Comparison of ENCODE assay signal across 27 cellular contexts in the genomic region with DNA sequence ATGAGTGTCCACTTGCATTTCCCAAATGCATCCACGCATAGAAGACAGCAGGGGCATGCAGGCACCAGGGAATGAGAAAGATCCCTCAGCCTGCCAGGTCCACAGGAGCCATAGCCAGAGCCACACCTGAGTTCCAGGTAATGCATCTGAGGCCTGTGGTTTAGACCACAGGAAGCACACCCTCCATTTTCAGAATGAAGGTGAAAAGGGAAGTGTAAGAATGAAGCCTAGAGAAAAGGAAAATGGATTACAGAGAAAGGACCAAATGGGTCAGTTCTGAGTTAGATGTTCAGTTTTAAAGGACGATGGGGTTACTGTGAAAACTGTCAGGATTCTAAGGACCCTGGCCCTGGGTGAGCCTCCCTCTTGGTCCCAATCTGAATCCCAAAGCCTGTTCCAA.
"Had no signal": no experiment of that assay in that cellular context is flagged by ENCODE, and none has a peak within 500 bp of the region (broad histone marks: within the 10 kb centered on the region; RNA-seq: fewer than 3 reads in every experiment).

No MANE protein-coding gene starts in this region.

- DNase-seq: activated B cell treated with CpG ODN at 0.5 μM for 24 hours; activated CD8-positive, alpha-beta memory T cell treated with anti-CD3 and anti-CD28 coated beads, Interleukin-2, amount 50 U/mL, for 4 hours; activated T-cell treated with anti-CD3 and anti-CD28 coated beads, Interleukin-2, amount 50 U/mL, for 24 hours; adrenal gland; dorsolateral prefrontal cortex; effector memory CD4-positive, alpha-beta T cell; hippocampal formation; left cardiac atrium; left ventricle myocardium superior; ovary; right lobe of liver; stimulated activated CD4-positive, alpha-beta T cell treated with anti-CD3 and anti-CD28 coated beads, Interleukin-4, amount 100 ng/mL, for 24 hours; stimulated activated naive B cell treated with anti-CD40 and anti-IgM and Interleukin-4, amounts not matched to agents 10 μg/mL and 1 μg/mL and 100 μg/mL, for 72 hours; T-helper 1 cell had no signal

- H3K4me1 Mint-ChIP-seq: brain, nephron had no signal

- H3K27me3 ChIP-seq: adrenal gland, ascending aorta, neutrophil, ovary, right lobe of liver, tibial nerve had no signal

- H3K36me3 ChIP-seq: adrenal gland, ascending aorta, gastroesophageal sphincter, neutrophil, ovary, right lobe of liver, tibial nerve had no signal

- H3K9me3 Mint-ChIP-seq: activated B cell treated with CpG ODN at 0.5 μM for 24 hours; activated naive CD4-positive, alpha-beta T cell treated with anti-CD3 and anti-CD28 coated beads, Interleukin-2, amount 50 U/mL, for 72 hours; activated T-cell treated with anti-CD3 and anti-CD28 coated beads, Interleukin-2, amount 50 U/mL, for 24 hours; activated T-helper 17 cell treated with anti-CD3 and anti-CD28 coated beads, Interleukin-2, amount 50 U/mL, for 72 hours; stimulated activated naive B cell treated with anti-CD40 and anti-IgM and Interleukin-4, amounts not matched to agents 10 μg/mL and 1 μg/mL and 100 μg/mL, for 72 hours; T-helper 2 cell treated with Interferon-gamma antibody and Interleukin-4, amounts not matched to agents 5 μg/mL and 100 μg/mL, for 36 hours had no signal

- H3K27ac Mint-ChIP-seq: activated B cell treated with CpG ODN at 0.5 μM for 24 hours; activated naive CD4-positive, alpha-beta T cell treated with anti-CD3 and anti-CD28 coated beads, Interleukin-2, amount 50 U/mL, for 72 hours; activated T-cell treated with anti-CD3 and anti-CD28 coated beads, Interleukin-2, amount 50 U/mL, for 24 hours; activated T-helper 17 cell treated with anti-CD3 and anti-CD28 coated beads, Interleukin-2, amount 50 U/mL, for 72 hours; brain; nephron; progenitor cell of endocrine pancreas; stimulated activated naive B cell treated with anti-CD40 and anti-IgM and Interleukin-4, amounts not matched to agents 10 μg/mL and 1 μg/mL and 100 μg/mL, for 72 hours; T-helper 2 cell treated with Interferon-gamma antibody and Interleukin-4, amounts not matched to agents 5 μg/mL and 100 μg/mL, for 36 hours had no signal

- H3K36me3 Mint-ChIP-seq: activated naive CD4-positive, alpha-beta T cell treated with anti-CD3 and anti-CD28 coated beads, Interleukin-2, amount 50 U/mL, for 72 hours; brain; stimulated activated naive B cell treated with anti-CD40 and anti-IgM and Interleukin-4, amounts not matched to agents 10 μg/mL and 1 μg/mL and 100 μg/mL, for 72 hours had no signal

- H3K4me3 ChIP-seq: adrenal gland, ascending aorta, coronary artery, dorsolateral prefrontal cortex, gastroesophageal sphincter, ovary, right lobe of liver, skin epidermis, tibial nerve had no signal

- H3K4me3 Mint-ChIP-seq: activated B cell treated with CpG ODN at 0.5 μM for 24 hours; activated T-cell treated with anti-CD3 and anti-CD28 coated beads, Interleukin-2, amount 50 U/mL, for 24 hours; activated T-helper 17 cell treated with anti-CD3 and anti-CD28 coated beads, Interleukin-2, amount 50 U/mL, for 72 hours; brain; nephron; T-helper 2 cell treated with Interferon-gamma antibody and Interleukin-4, amounts not matched to agents 5 μg/mL and 100 μg/mL, for 36 hours had no signal

- ATAC-seq: activated T-helper 17 cell treated with anti-CD3 and anti-CD28 coated beads, Interleukin-2, amount 50 U/mL, for 72 hours; gastroesophageal sphincter; left cardiac atrium; left ventricle myocardium superior; right lobe of liver had no signal

- FAIRE-seq: keratinocyte had no signal

- H3K27me3 Mint-ChIP-seq: brain; progenitor cell of endocrine pancreas; stimulated activated naive B cell treated with anti-CD40 and anti-IgM and Interleukin-4, amounts not matched to agents 10 μg/mL and 1 μg/mL and 100 μg/mL, for 72 hours had no signal
